ENCODE assay signal across 8 cellular contexts in the genomic region with DNA sequence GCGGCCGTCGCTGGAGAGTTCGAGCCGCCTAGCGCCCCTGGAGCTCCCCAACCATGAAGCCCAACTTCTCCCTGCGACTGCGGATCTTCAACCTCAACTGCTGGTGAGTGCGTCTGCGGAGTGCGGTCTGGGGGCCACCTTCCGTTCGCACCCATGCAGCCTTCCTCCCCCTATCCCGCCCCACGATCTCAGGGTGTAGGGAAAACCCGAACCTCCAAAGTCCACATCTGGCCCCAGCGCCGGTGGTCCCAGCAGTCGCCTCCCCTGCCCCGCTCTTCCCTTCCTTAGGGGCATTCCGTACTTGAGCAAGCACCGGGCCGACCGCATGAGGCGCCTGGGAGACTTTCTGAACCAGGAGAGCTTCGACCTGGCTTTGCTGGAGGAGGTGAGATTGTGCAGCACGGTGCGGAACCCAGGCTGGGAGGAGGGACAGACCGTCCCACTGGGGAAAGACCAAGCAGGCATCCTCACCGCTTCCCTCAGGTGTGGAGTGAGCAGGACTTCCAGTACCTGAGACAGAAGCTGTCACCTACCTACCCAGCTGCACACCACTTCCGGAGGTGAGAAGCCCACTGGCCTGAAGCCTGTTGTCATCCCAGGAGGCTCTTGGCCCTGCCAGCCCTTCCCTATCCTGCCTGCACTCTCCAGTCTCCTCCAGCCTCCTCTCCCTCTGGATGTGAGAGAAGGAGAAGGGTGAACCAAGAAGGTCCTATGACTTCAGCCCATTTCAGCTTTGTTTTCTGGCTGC. TPM values are rescaled to one million over a fixed set of nuclear protein-coding genes. Genes with fewer than 3 reads are reported as not detected.
DNase-seq lines count a peak whose midpoint lies in the region; ATAC-seq and TF ChIP-seq lines count a peak whose summit lies in the region.

No MANE protein-coding gene starts in this region.

- peaks cover 3% of the 10 kb centered on the region for H4K20me1 ChIP-seq in DOHH2 (ENCODE audit: control insufficient read depth, insufficient read depth, low read depth, low read length)

- DNase-seq in SK-N-MC (ENCODE audit: low read depth, low spot score): no peak
- peak; percentile 62 for DNase-seq in MCF 10A (ENCODE audit: unreplicated experiment)
- peak; percentile 63 to 69 (median 67) for DNase-seq in immature natural killer cell
- peak in 1 of 2 donors; percentile 71 for DNase-seq in stimulated activated effector memory CD8-positive, alpha-beta T cell treated with anti-CD3 and anti-CD28 coated beads, Interleukin-12 subunit alpha, Interleukin-12 subunit beta, amount 100 ng/mL, for 72 hours (ENCODE audit: low spot score in 2 of 2)
- no peak for DNase-seq in hippocampal formation (lab: John Stamatoyannopoulos, UW)

- H3K27ac ChIP-seq in DOHH2 (ENCODE audit: low read depth, low read length): peak overlapping the region; percentile 63
- H3K27ac ChIP-seq in HUES6 (ENCODE audit: low read depth, low read length): peak overlapping the region; percentile 59; the same call in 1 of the 2 replicates
- no peak overlapping the region for H3K27ac ChIP-seq in SK-N-MC

- peak overlapping the region; percentile 96 for H3K27ac Mint-ChIP-seq in MCF 10A (ENCODE audit: low read depth, unreplicated experiment)
- H3K27ac Mint-ChIP-seq in immature natural killer cell: peak overlapping the region; percentile 84 to 96 (median 92)
- peak overlapping the region; percentile 92 for H3K27ac Mint-ChIP-seq in stimulated activated effector memory CD8-positive, alpha-beta T cell treated with anti-CD3 and anti-CD28 coated beads, Interleukin-12 subunit alpha, Interleukin-12 subunit beta, amount 100 ng/mL, for 72 hours

- H3K4me1 ChIP-seq in DOHH2 (ENCODE audit: control insufficient read depth, low read length) (peaks cover 20% of the 10 kb centered on the region), HUES6 (ENCODE audit: control insufficient read depth, insufficient read depth, low read length) (peaks cover 8% of the 10 kb centered on the region; the same call in 1 of the 2 replicates)

- no peaks in the 10 kb centered on the region for H3K9me3 Mint-ChIP-seq in MCF 10A (ENCODE audit: unreplicated experiment)
- no peaks in the 10 kb centered on the region for H3K9me3 Mint-ChIP-seq in immature natural killer cell
- H3K9me3 Mint-ChIP-seq in stimulated activated effector memory CD8-positive, alpha-beta T cell treated with anti-CD3 and anti-CD28 coated beads, Interleukin-12 subunit alpha, Interleukin-12 subunit beta, amount 100 ng/mL, for 72 hours: no peaks in the 10 kb centered on the region

- H3K4me3 ChIP-seq in DOHH2 (ENCODE audit: low read length) (peak overlapping the region; percentile 94), HUES6 (ENCODE audit: low read depth, low read length) (peak overlapping the region; percentile 88), SK-N-MC (peak overlapping the region; percentile 93)

- peaks cover 51% of the 10 kb centered on the region for H3K36me3 ChIP-seq in DOHH2 (ENCODE audit: control insufficient read depth, low read length)
- H3K36me3 ChIP-seq in HUES6 (ENCODE audit: control insufficient read depth, insufficient read depth, low read length): peaks cover 41% of the 10 kb centered on the region
- H3K36me3 ChIP-seq in SK-N-MC (ENCODE audit: insufficient read depth, low read length): peaks cover 6% of the 10 kb centered on the region; the same call in 1 of the 2 replicates

- POLR2A ChIA-PET in MCF 10A (lab: Yijun Ruan, JAX): interaction anchor here (0.6 to 9.4 kb wide), 16 partner anchors 10 to 432 kb away, joined by 3 to 93 read pairs (median 5); partner anchors contain the start of genes CD164, MICAL1, SESN1 and ZBTB24

- H3K9me2 ChIP-seq in DOHH2 (replicated peaks; ENCODE audit: control insufficient read depth, low read length): no peaks in the 10 kb centered on the region

- no peaks in the 10 kb centered on the region for H3K27me3 Mint-ChIP-seq in MCF 10A (ENCODE audit: insufficient read depth, unreplicated experiment)
- H3K27me3 Mint-ChIP-seq in immature natural killer cell (ENCODE audit: low read depth in 3 of 3): peaks cover 5 to 11% (median 10%) of the 10 kb centered on the region in 3 donors

- peaks cover 19% of the 10 kb centered on the region for H3K36me3 Mint-ChIP-seq in MCF 10A (ENCODE audit: insufficient read depth, unreplicated experiment)
- peaks cover 3 to 7% (median 5%) of the 10 kb centered on the region in 3 donors for H3K36me3 Mint-ChIP-seq in immature natural killer cell
- H3K36me3 Mint-ChIP-seq in stimulated activated effector memory CD8-positive, alpha-beta T cell treated with anti-CD3 and anti-CD28 coated beads, Interleukin-12 subunit alpha, Interleukin-12 subunit beta, amount 100 ng/mL, for 72 hours: peaks cover 24% of the 10 kb centered on the region

- H3F3A ChIP-seq in DOHH2 (ENCODE audit: control insufficient read depth, insufficient read depth): no peaks in the 10 kb centered on the region

- H3K4me3 Mint-ChIP-seq in MCF 10A (ENCODE audit: unreplicated experiment): peak overlapping the region; percentile 89
- peak overlapping the region; percentile 88 to 93 (median 91) for H3K4me3 Mint-ChIP-seq in immature natural killer cell
- H3K4me3 Mint-ChIP-seq in stimulated activated effector memory CD8-positive, alpha-beta T cell treated with anti-CD3 and anti-CD28 coated beads, Interleukin-12 subunit alpha, Interleukin-12 subunit beta, amount 100 ng/mL, for 72 hours: peak overlapping the region; percentile 91

- intact Hi-C loops in MCF 10A (cut with micrococcal nuclease): loop anchor here (2.0 kb wide), 1 partner anchor 42 kb away; the partner anchor contains the start of gene ZBTB24

- BruUV-seq in MCF 10A (replicated peaks; lab: Mats Ljungman, UMichigan): TSS peak; percentile 38

- H3K9me3 ChIP-seq in DOHH2 (ENCODE audit: control insufficient read depth, insufficient read depth, low read length) (no peaks in the 10 kb centered on the region), HUES6 (ENCODE audit: control insufficient read depth, insufficient read depth, low read depth, low read length) (no peaks in the 10 kb centered on the region), SK-N-MC (ENCODE audit: low read depth, low read length) (no peaks in the 10 kb centered on the region)

- H3K4me1 Mint-ChIP-seq in MCF 10A (ENCODE audit: insufficient read depth, unreplicated experiment) (peaks cover 8% of the 10 kb centered on the region), immature natural killer cell (peaks cover 21 to 34% of the 10 kb centered on the region in 2 donors)
- H3K4me1 Mint-ChIP-seq in stimulated activated effector memory CD8-positive, alpha-beta T cell treated with anti-CD3 and anti-CD28 coated beads, Interleukin-12 subunit alpha, Interleukin-12 subunit beta, amount 100 ng/mL, for 72 hours: peaks cover 39% of the 10 kb centered on the region

- peaks cover 18% of the 10 kb centered on the region for H3K79me2 ChIP-seq in DOHH2 (ENCODE audit: control insufficient read depth, low read length)

- H3K27me3 ChIP-seq in DOHH2 (ENCODE audit: control insufficient read depth, low read length): no peaks in the 10 kb centered on the region
- peaks cover 5% of the 10 kb centered on the region; the same call in 1 of the 2 replicates for H3K27me3 ChIP-seq in HUES6 (ENCODE audit: control insufficient read depth, insufficient read depth, low read length)

- H3K4me2 ChIP-seq in DOHH2 (ENCODE audit: low read length): peak overlapping the region; percentile 97

- H3K9ac ChIP-seq in HUES6 (ENCODE audit: low read length) (peak overlapping the region; percentile 85), SK-N-MC (ENCODE audit: insufficient read length) (peak overlapping the region; percentile 89)

- CTCF ChIA-PET in MCF 10A (lab: Yijun Ruan, JAX): interaction anchor here (0.6 to 2.9 kb wide), 15 partner anchors 9 to 598 kb away, joined by 3 to 25 read pairs (median 4); partner anchors contain the start of genes CD164 and MICAL1

- ATAC-seq in GM21381 (IDR thresholded peaks at IDR 0.05; ENCODE audit: unreplicated experiment): peak; percentile 9
- peak; percentile 4 for ATAC-seq in stimulated activated effector memory CD8-positive, alpha-beta T cell treated with anti-CD3 and anti-CD28 coated beads, Interleukin-12 subunit alpha, Interleukin-12 subunit beta, amount 100 ng/mL, for 72 hours

- no peak for TF ChIP-seq CTCF in DOHH2 (IDR thresholded peaks at IDR 0.05; ENCODE audit: low read depth, low read length, poor library complexity, severe bottlenecking)
- no peak for TF ChIP-seq CTCF in MCF 10A (IDR thresholded peaks at IDR 0.05; ENCODE audit: unreplicated experiment)

RNA-seq across cellular contexts. Expression of gene SMPD2, which starts 0.7 kb away (rescaled TPM):
- 17.7 and 19.9 TPM in 2 replicates for total RNA-seq in MCF 10A (2022)
- polyA plus RNA-seq in immature natural killer cell: 10 to 100 TPM; 10.2 to 19.0 (median 13.2) TPM

RNA-seq across cellular contexts. Expression of gene PPIL6, which starts 0.8 kb away (rescaled TPM):
- total RNA-seq in MCF 10A (2022): 3.9 and 6.5 TPM in 2 replicates
- polyA plus RNA-seq in immature natural killer cell: 1 to 10 TPM in 1 of 3 donors, under 1 TPM in 2; 0.15 to 1.0 (median 0.44) TPM

RNA-seq across cellular contexts. Expression of gene MICAL1, which starts 14.3 kb away (rescaled TPM):
- total RNA-seq in MCF 10A (2022): 23.2 and 35.3 TPM in 2 replicates
- polyA plus RNA-seq in immature natural killer cell: 10 to 100 TPM in 1 of 3 donors, 1 to 10 TPM in 2; 7.5 to 13.4 (median 9.5) TPM

RNA-seq across cellular contexts. Expression of gene ZBTB24, which starts 41.8 kb away (rescaled TPM):
- total RNA-seq in MCF 10A (2022): 9.6 and 10.4 TPM in 2 replicates
- 1 to 10 TPM; 3.1 to 6.6 (median 4.1) TPM for polyA plus RNA-seq in immature natural killer cell

RNA-seq across cellular contexts. Expression of gene CD164, which starts 59.0 kb away (rescaled TPM):
- total RNA-seq in MCF 10A (2022): 156 and 172 TPM in 2 replicates
- polyA plus RNA-seq in immature natural killer cell: 100 to 1,000 TPM; 433 to 825 (median 521) TPM

Comparison
In these comparisons a context has a peak if more than half of its experiments do, and no peak if none do; other contexts are left out.
1. DNase-seq: peak in MCF 10A (single experiment) and immature natural killer cell (3 of 3); none in SK-N-MC (single experiment) and hippocampal formation (0 of 2).
2. Peak in every context shown above with its lines, with median percentiles within 50 percentile points of each other: H3K4me3 ChIP-seq, H3K27ac Mint-ChIP-seq and H3K4me3 Mint-ChIP-seq.